8 cellular contexts compared by ENCODE assay signal in the genomic region with DNA sequence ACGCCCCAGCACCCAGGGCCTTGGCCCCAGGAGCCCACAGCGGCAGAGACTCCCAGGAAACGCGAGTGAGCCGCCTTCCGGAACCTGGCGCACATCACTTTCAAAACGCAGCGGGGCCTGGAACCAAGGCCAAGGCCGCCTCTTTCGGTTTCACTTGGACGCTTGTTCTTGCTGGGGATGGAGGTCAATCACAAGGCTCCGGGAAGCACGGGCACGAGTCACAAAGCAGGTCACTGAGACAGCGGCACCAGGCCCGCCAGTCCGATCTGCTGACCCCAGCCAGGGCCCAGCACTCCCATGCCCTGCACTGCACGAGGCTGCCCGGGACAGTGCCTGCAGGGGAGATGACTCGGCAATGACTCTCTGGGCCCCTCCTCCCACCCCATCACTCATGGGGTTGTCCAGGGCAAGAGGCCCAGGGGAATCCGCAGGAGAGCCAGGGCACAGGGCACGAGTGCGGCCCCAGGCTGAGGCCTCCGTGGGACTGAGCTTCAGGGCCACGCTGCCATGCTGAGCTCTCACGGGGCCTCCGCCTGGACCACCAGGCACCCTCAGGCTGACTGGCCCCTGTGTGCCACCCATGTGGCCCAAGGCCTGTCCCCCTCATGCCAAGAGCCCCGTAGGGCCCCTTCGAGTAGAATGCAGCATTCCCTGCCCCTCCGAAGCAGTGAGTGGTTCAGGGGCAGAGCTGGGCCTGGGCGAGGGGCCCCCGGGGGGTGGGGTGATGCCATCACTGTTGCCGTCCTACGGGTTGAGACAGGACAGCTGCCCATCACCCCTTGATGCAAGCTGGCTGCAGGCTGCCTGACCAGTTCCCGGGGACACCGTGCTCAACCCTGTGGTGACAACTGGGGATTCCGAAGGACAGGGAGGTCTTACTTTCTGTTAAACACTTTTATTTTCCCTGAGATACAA. TPM values are rescaled to one million over a fixed set of nuclear protein-coding genes. Genes with fewer than 3 reads are reported as not detected.
A peak's percentile ranks its signal among the peaks of the same experiment; 100 is the strongest.
DNase-seq lines count a peak whose midpoint lies in the region; ATAC-seq and TF ChIP-seq lines count a peak whose summit lies in the region.

No MANE protein-coding gene starts in this region.

- no peak for ATAC-seq in lower lobe of right lung
- no peak for ATAC-seq in GM21447 (IDR thresholded peaks at IDR 0.05; ENCODE audit: unreplicated experiment)
- ATAC-seq in T-helper 17 cell, result no peak
- ATAC-seq in activated T-helper 17 cell treated with anti-CD3 and anti-CD28 coated beads, Interleukin-2, amount 50 U/mL, for 72 hours (replicated peaks), result no peak

- H3K4me1 ChIP-seq in lower lobe of right lung (peaks cover 70% of the 10 kb centered on the region), transverse colon (peaks cover 12 to 45% (median 31%) of the 10 kb centered on the region in 4 donors)

- H3K9me3 Mint-ChIP-seq in activated CD4-positive, alpha-beta memory T cell treated with anti-CD3 and anti-CD28 coated beads, Interleukin-2, amount 10 ng/mL, durations not matched to agents 7 days and 5 days, result peaks cover 2% of the 10 kb centered on the region
- no peaks in the 10 kb centered on the region for H3K9me3 Mint-ChIP-seq in activated CD4-positive, alpha-beta memory T cell treated with anti-CD3 and anti-CD28 coated beads for 36 hours
- no peaks in the 10 kb centered on the region for H3K9me3 Mint-ChIP-seq in MCF 10A (ENCODE audit: unreplicated experiment)
- no peaks in the 10 kb centered on the region for H3K9me3 Mint-ChIP-seq in activated T-helper 17 cell treated with anti-CD3 and anti-CD28 coated beads, Interleukin-2, amount 50 U/mL, for 72 hours

- intact Hi-C loops in activated CD4-positive, alpha-beta memory T cell treated with anti-CD3 and anti-CD28 coated beads for 36 hours (cut with micrococcal nuclease), result no loop called here
- intact Hi-C loops in MCF 10A (cut with micrococcal nuclease) (loop anchor here (2.0 kb wide), 1 partner anchor 36 kb away; no protein-coding TSS in a partner anchor), lower lobe of right lung (cut with DNase I) (no loop called here), transverse colon (cut with DNase I; ENCODE audit: low total_unique reads) (no loop called here)

- peaks cover 7% of the 10 kb centered on the region for H3K36me3 ChIP-seq in lower lobe of right lung
- H3K36me3 ChIP-seq in transverse colon, result no peaks in the 10 kb centered on the region

- H3K36me3 Mint-ChIP-seq in activated CD4-positive, alpha-beta memory T cell treated with anti-CD3 and anti-CD28 coated beads, Interleukin-2, amount 10 ng/mL, durations not matched to agents 7 days and 5 days (ENCODE audit: low read depth), result peaks cover 19% of the 10 kb centered on the region
- H3K36me3 Mint-ChIP-seq in activated CD4-positive, alpha-beta memory T cell treated with anti-CD3 and anti-CD28 coated beads for 36 hours, result peaks cover 10% of the 10 kb centered on the region
- H3K36me3 Mint-ChIP-seq in MCF 10A (ENCODE audit: insufficient read depth, unreplicated experiment), result peaks cover 17% of the 10 kb centered on the region
- H3K36me3 Mint-ChIP-seq in T-helper 17 cell (ENCODE audit: low read depth), result peaks cover 6% of the 10 kb centered on the region
- peaks cover 5% of the 10 kb centered on the region for H3K36me3 Mint-ChIP-seq in activated T-helper 17 cell treated with anti-CD3 and anti-CD28 coated beads, Interleukin-2, amount 50 U/mL, for 72 hours (ENCODE audit: low read depth)

- H3K4me3 Mint-ChIP-seq in activated CD4-positive, alpha-beta memory T cell treated with anti-CD3 and anti-CD28 coated beads, Interleukin-2, amount 10 ng/mL, durations not matched to agents 7 days and 5 days, result peak overlapping the region; percentile 27
- H3K4me3 Mint-ChIP-seq in activated CD4-positive, alpha-beta memory T cell treated with anti-CD3 and anti-CD28 coated beads for 36 hours, result no peak overlapping the region
- H3K4me3 Mint-ChIP-seq in MCF 10A (ENCODE audit: unreplicated experiment) (peak overlapping the region; percentile 75), T-helper 17 cell (no peak overlapping the region)
- H3K4me3 Mint-ChIP-seq in activated T-helper 17 cell treated with anti-CD3 and anti-CD28 coated beads, Interleukin-2, amount 50 U/mL, for 72 hours, result no peak overlapping the region

- POLR2A ChIA-PET in activated CD4-positive, alpha-beta memory T cell treated with anti-CD3 and anti-CD28 coated beads, Interleukin-2, amount 10 ng/mL, durations not matched to agents 7 days and 5 days (lab: Charles Lee), result interaction anchor here (1.0 kb wide), 1 partner anchor 13 kb away, joined by 3 read pairs; no protein-coding TSS in a partner anchor
- POLR2A ChIA-PET in activated CD4-positive, alpha-beta memory T cell treated with anti-CD3 and anti-CD28 coated beads for 36 hours (lab: Charles Lee), result no interaction called here
- POLR2A ChIA-PET in MCF 10A (lab: Yijun Ruan, JAX), result interaction anchor here (0.6 to 4.8 kb wide), 27 partner anchors 7 to 236 kb away, joined by 3 to 73 read pairs (median 7); a partner anchor contains a TSS

- no peak for DNase-seq in activated CD4-positive, alpha-beta memory T cell treated with anti-CD3 and anti-CD28 coated beads, Interleukin-2, amount 10 ng/mL, durations not matched to agents 7 days and 5 days
- no peak for DNase-seq in activated CD4-positive, alpha-beta memory T cell treated with anti-CD3 and anti-CD28 coated beads for 36 hours
- DNase-seq in MCF 10A (ENCODE audit: unreplicated experiment) (peak; percentile 97), lower lobe of right lung (peak; percentile 56), transverse colon (no peak), T-helper 17 cell (no peak)

- no peaks in the 10 kb centered on the region for H3K9me3 ChIP-seq in lower lobe of right lung
- H3K9me3 ChIP-seq in transverse colon, result no peaks in the 10 kb centered on the region
- no peaks in the 10 kb centered on the region for H3K9me3 ChIP-seq in T-helper 17 cell (ENCODE audit: control insufficient read depth, low read length, poor library complexity, severe bottlenecking)

- in situ Hi-C loops in transverse colon (cut with MboI; ENCODE audit: low pct_ligation_motif_present in 1 of 4, low pct_unique_long_range_greater_than_20kb in 1 of 4, low sequenced_read_pairs in 3 of 4), result no loop called here

- peak; percentile 10 for TF ChIP-seq POLR2A in transverse colon (IDR thresholded peaks at IDR 0.05)

- no peak overlapping the region for H3K27ac Mint-ChIP-seq in activated CD4-positive, alpha-beta memory T cell treated with anti-CD3 and anti-CD28 coated beads, Interleukin-2, amount 10 ng/mL, durations not matched to agents 7 days and 5 days
- H3K27ac Mint-ChIP-seq in activated CD4-positive, alpha-beta memory T cell treated with anti-CD3 and anti-CD28 coated beads for 36 hours, result no peak overlapping the region
- H3K27ac Mint-ChIP-seq in MCF 10A (ENCODE audit: low read depth, unreplicated experiment) (peak overlapping the region; percentile 88), T-helper 17 cell (no peak overlapping the region)
- no peak overlapping the region for H3K27ac Mint-ChIP-seq in activated T-helper 17 cell treated with anti-CD3 and anti-CD28 coated beads, Interleukin-2, amount 50 U/mL, for 72 hours

- H3K4me1 Mint-ChIP-seq in activated CD4-positive, alpha-beta memory T cell treated with anti-CD3 and anti-CD28 coated beads, Interleukin-2, amount 10 ng/mL, durations not matched to agents 7 days and 5 days, result peaks cover 24% of the 10 kb centered on the region
- H3K4me1 Mint-ChIP-seq in activated CD4-positive, alpha-beta memory T cell treated with anti-CD3 and anti-CD28 coated beads for 36 hours (ENCODE audit: low read depth), result peaks cover 23% of the 10 kb centered on the region
- H3K4me1 Mint-ChIP-seq in MCF 10A (ENCODE audit: insufficient read depth, unreplicated experiment), result peaks cover 22% of the 10 kb centered on the region
- peaks cover 25% of the 10 kb centered on the region for H3K4me1 Mint-ChIP-seq in T-helper 17 cell
- H3K4me1 Mint-ChIP-seq in activated T-helper 17 cell treated with anti-CD3 and anti-CD28 coated beads, Interleukin-2, amount 50 U/mL, for 72 hours, result peaks cover 13% of the 10 kb centered on the region

- H3K27ac ChIP-seq in lower lobe of right lung (peak overlapping the region; percentile 76), transverse colon (peak overlapping the region; percentile 75 to 93 (median 77))

- no TSS peak for BruUV-seq in MCF 10A (replicated peaks; lab: Mats Ljungman, UMichigan)

- H3K27me3 Mint-ChIP-seq in activated CD4-positive, alpha-beta memory T cell treated with anti-CD3 and anti-CD28 coated beads, Interleukin-2, amount 10 ng/mL, durations not matched to agents 7 days and 5 days, result no peaks in the 10 kb centered on the region
- no peaks in the 10 kb centered on the region for H3K27me3 Mint-ChIP-seq in activated CD4-positive, alpha-beta memory T cell treated with anti-CD3 and anti-CD28 coated beads for 36 hours
- no peaks in the 10 kb centered on the region for H3K27me3 Mint-ChIP-seq in MCF 10A (ENCODE audit: insufficient read depth, unreplicated experiment)
- no peaks in the 10 kb centered on the region for H3K27me3 Mint-ChIP-seq in T-helper 17 cell
- no peaks in the 10 kb centered on the region for H3K27me3 Mint-ChIP-seq in activated T-helper 17 cell treated with anti-CD3 and anti-CD28 coated beads, Interleukin-2, amount 50 U/mL, for 72 hours

- CTCF ChIA-PET in activated CD4-positive, alpha-beta memory T cell treated with anti-CD3 and anti-CD28 coated beads, Interleukin-2, amount 10 ng/mL, durations not matched to agents 7 days and 5 days (lab: Charles Lee), result interaction anchor here (1.1 kb wide), 1 partner anchor 56 kb away, joined by 3 read pairs; no protein-coding TSS in a partner anchor
- CTCF ChIA-PET in activated CD4-positive, alpha-beta memory T cell treated with anti-CD3 and anti-CD28 coated beads for 36 hours (lab: Charles Lee), result interaction anchor here (0.6 kb wide), 2 partner anchors 26 to 1934 kb away, joined by 3 to 4 read pairs; no protein-coding TSS in a partner anchor
- CTCF ChIA-PET in MCF 10A (lab: Yijun Ruan, JAX), result interaction anchor here (0.5 to 1.2 kb wide), 3 partner anchors 14 to 70 kb away, joined by 3 to 4 read pairs (median 4); no protein-coding TSS in a partner anchor

- no peak for TF ChIP-seq EP300 in transverse colon (IDR thresholded peaks at IDR 0.05; ENCODE audit: low read depth)

- H3K4me3 ChIP-seq in lower lobe of right lung (peak overlapping the region; percentile 46), transverse colon (peak overlapping the region in 2 of 4 donors; percentile 3 to 15)

- H3K27me3 ChIP-seq in lower lobe of right lung (ENCODE audit: low read depth) (no peaks in the 10 kb centered on the region), transverse colon (no peaks in the 10 kb centered on the region)

- 86% methylated on average over 35 of the region's 38 CpGs; no CpG with 5 or more reads in 1 of the 2 donors for WGBS in transverse colon (ENCODE audit: low coverage in 1 of 2), 2 donors

- TF ChIP-seq CTCF in MCF 10A (IDR thresholded peaks at IDR 0.05; ENCODE audit: unreplicated experiment) (no peak), lower lobe of right lung (IDR thresholded peaks at IDR 0.05) (no peak), transverse colon (IDR thresholded peaks at IDR 0.05) (no peak)

RNA-seq across cellular contexts. Expression of a gene that starts 4.9 kb away (rescaled TPM):
- 10 to 100 TPM; 94.4 to 98.2 TPM for total RNA-seq in activated CD4-positive, alpha-beta memory T cell treated with anti-CD3 and anti-CD28 coated beads, Interleukin-2, amount 10 ng/mL, durations not matched to agents 7 days and 5 days
- 100 to 1,000 TPM in 1 of 2 experiments, 10 to 100 TPM in 1; 96.9 to 110 TPM for total RNA-seq in activated CD4-positive, alpha-beta memory T cell treated with anti-CD3 and anti-CD28 coated beads for 36 hours
- total RNA-seq in MCF 10A (2022) (99.6 and 123 TPM in 2 replicates), lower lobe of right lung (91.6 TPM), transverse colon (100 to 1,000 TPM in 1 of 4 donors, 10 to 100 TPM in 3; 34.5 to 142 (median 48.3) TPM), T-helper 17 cell (100 to 1,000 TPM in 1 of 2 donors, 10 to 100 TPM in 1; 85.4 to 106 TPM)
- total RNA-seq in activated T-helper 17 cell treated with anti-CD3 and anti-CD28 coated beads, Interleukin-2, amount 50 U/mL, for 72 hours, result 100 to 1,000 TPM; 119 to 139 TPM

RNA-seq across cellular contexts. Expression of a gene that starts 36.4 kb away (rescaled TPM):
- total RNA-seq in activated CD4-positive, alpha-beta memory T cell treated with anti-CD3 and anti-CD28 coated beads, Interleukin-2, amount 10 ng/mL, durations not matched to agents 7 days and 5 days, result 10 to 100 TPM; 84.2 to 85.1 TPM
- 10 to 100 TPM; 66.4 to 74.3 TPM for total RNA-seq in activated CD4-positive, alpha-beta memory T cell treated with anti-CD3 and anti-CD28 coated beads for 36 hours
- 63.1 and 65.6 TPM in 2 replicates for total RNA-seq in MCF 10A (2022)
- 50.5 TPM for total RNA-seq in lower lobe of right lung
- 100 to 1,000 TPM in 3 of 4 donors, 10 to 100 TPM in 1; 93.7 to 152 (median 103) TPM for total RNA-seq in transverse colon
- 10 to 100 TPM; 70.0 to 70.4 TPM for total RNA-seq in T-helper 17 cell
- total RNA-seq in activated T-helper 17 cell treated with anti-CD3 and anti-CD28 coated beads, Interleukin-2, amount 50 U/mL, for 72 hours, result 10 to 100 TPM; 77.0 to 86.6 TPM

Comparison
In these comparisons a context has a peak if more than half of its experiments do, and no peak if none do; other contexts are left out.
1. H3K4me3 Mint-ChIP-seq: peak in activated CD4-positive, alpha-beta memory T cell treated with anti-CD3 and anti-CD28 coated beads, Interleukin-2, amount 10 ng/mL, durations not matched to agents 7 days and 5 days (single experiment) and MCF 10A (single experiment); none in activated CD4-positive, alpha-beta memory T cell treated with anti-CD3 and anti-CD28 coated beads for 36 hours (single experiment), T-helper 17 cell (single experiment) and activated T-helper 17 cell treated with anti-CD3 and anti-CD28 coated beads, Interleukin-2, amount 50 U/mL, for 72 hours (single experiment).
2. DNase-seq: peak in MCF 10A (single experiment) and lower lobe of right lung (single experiment); none in activated CD4-positive, alpha-beta memory T cell treated with anti-CD3 and anti-CD28 coated beads, Interleukin-2, amount 10 ng/mL, durations not matched to agents 7 days and 5 days (single experiment), activated CD4-positive, alpha-beta memory T cell treated with anti-CD3 and anti-CD28 coated beads for 36 hours (single experiment), transverse colon (single experiment) and T-helper 17 cell (0 of 3).